In the genomic region with DNA sequence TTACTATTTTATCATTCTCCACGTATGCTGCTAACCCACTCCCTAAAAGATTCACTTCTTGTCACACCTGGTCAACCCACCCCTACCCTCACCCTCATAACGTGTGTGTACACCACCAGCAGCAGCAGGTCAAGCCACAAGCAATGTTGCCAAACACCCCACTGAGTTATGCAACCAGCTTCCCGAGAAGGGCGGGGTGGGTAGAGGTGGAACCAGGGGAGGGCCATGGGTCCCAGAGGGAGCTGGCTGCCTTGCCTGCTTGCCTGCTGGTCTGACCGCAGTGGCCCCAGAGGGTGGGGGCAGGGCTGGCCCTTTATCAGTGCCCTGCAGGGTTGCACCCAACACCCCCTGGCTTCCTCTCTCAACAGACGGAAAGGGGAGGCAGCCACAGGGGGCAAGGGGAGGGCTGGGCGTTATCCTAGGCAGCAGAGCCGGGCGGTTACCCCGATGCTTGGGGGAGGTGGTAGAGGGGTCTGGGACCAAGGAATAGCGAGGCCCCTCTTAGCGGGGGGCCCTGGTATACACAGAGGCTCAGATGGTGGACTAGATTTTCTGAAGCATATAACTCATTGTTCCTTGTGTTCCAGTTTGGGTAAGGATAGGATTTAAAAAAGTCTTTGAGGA, we compare ENCODE assay signal across 9 cellular contexts. TPM values are rescaled to one million over a fixed set of nuclear protein-coding genes. Genes with fewer than 3 reads are reported as not detected.
DNase-seq lines count a peak whose midpoint lies in the region; ATAC-seq and TF ChIP-seq lines count a peak whose summit lies in the region.
"Had no signal": no experiment of that assay in that cellular context is flagged by ENCODE, and none has a peak within 500 bp of the region (broad histone marks: within the 10 kb centered on the region; RNA-seq: fewer than 3 reads in every experiment).

No MANE protein-coding gene starts in this region.

- peaks cover 41% of the 10 kb centered on the region for H3K4me1 ChIP-seq in neural progenitor cell
- H3K4me1 ChIP-seq in effector memory CD4-positive, alpha-beta T cell (ENCODE audit: control insufficient read depth, insufficient read depth, low read length, poor library complexity, severe bottlenecking) = peaks cover 4% of the 10 kb centered on the region

- peak; percentile 99 for DNase-seq in GF-D8 (lab: John Stamatoyannopoulos, UW)
- peak; percentile 96 for DNase-seq in NOMO-1 treated with DMSO at 0.1 percent for 48 hours (lab: John Stamatoyannopoulos, UW; ENCODE audit: unreplicated experiment)
- peak; percentile 99 for DNase-seq in erythroblast (lab: John Stamatoyannopoulos, UW)
- no peak for DNase-seq in neural progenitor cell (ENCODE audit: low spot score)
- no peak for DNase-seq in effector memory CD4-positive, alpha-beta T cell
- no peak for DNase-seq in NCI-H1417 treated with DMSO at 0.1 percent for 48 hours (lab: John Stamatoyannopoulos, UW)

- no peaks in the 10 kb centered on the region for H3K9me3 Mint-ChIP-seq in neural progenitor cell

- no peaks in the 10 kb centered on the region for H3K27me3 ChIP-seq in neural progenitor cell
- H3K27me3 ChIP-seq in effector memory CD4-positive, alpha-beta T cell (replicated peaks; ENCODE audit: control insufficient read depth, insufficient read depth, low read length, poor library complexity, severe bottlenecking) = peaks cover 17% of the 10 kb centered on the region

- H3K27me3 Mint-ChIP-seq in neural progenitor cell (ENCODE audit: insufficient read depth, low read depth) = peaks cover 8% of the 10 kb centered on the region

- H3K36me3 Mint-ChIP-seq in neural progenitor cell = no peaks in the 10 kb centered on the region
- H3K36me3 Mint-ChIP-seq: activated naive CD8-positive, alpha-beta T cell had no signal

- no peaks in the 10 kb centered on the region for H4K20me1 ChIP-seq in neural progenitor cell (ENCODE audit: low read depth)

- no peaks in the 10 kb centered on the region for H3K36me3 ChIP-seq in neural progenitor cell
- no peaks in the 10 kb centered on the region for H3K36me3 ChIP-seq in effector memory CD4-positive, alpha-beta T cell (ENCODE audit: control insufficient read depth, insufficient read depth, low read length)

- no peaks in the 10 kb centered on the region for H3K9me3 ChIP-seq in neural progenitor cell (ENCODE audit: low read depth)
- H3K9me3 ChIP-seq in effector memory CD4-positive, alpha-beta T cell (ENCODE audit: control insufficient read depth, low read length) = no peaks in the 10 kb centered on the region

- no peak overlapping the region for H3K4me3 Mint-ChIP-seq in neural progenitor cell
- H3K4me3 Mint-ChIP-seq: activated naive CD8-positive, alpha-beta T cell had no signal

- H3K27ac ChIP-seq in neural progenitor cell = no peak overlapping the region
- no peak overlapping the region for H3K27ac ChIP-seq in effector memory CD4-positive, alpha-beta T cell (ENCODE audit: insufficient read depth, low read length, poor library complexity, severe bottlenecking)

- no peak overlapping the region for H3K4me3 ChIP-seq in neural progenitor cell
- H3K4me3 ChIP-seq in effector memory CD4-positive, alpha-beta T cell (ENCODE audit: insufficient read depth, low read depth, low read length, poor library complexity, severe bottlenecking) = no peak overlapping the region

- no peak overlapping the region for H3K9ac ChIP-seq in neural progenitor cell

- peaks cover 5% of the 10 kb centered on the region for H3K79me2 ChIP-seq in neural progenitor cell (ENCODE audit: low read depth)

- H2AFZ ChIP-seq in neural progenitor cell (replicated peaks) = peak overlapping the region; percentile 76

- peak overlapping the region; percentile 8 for H3K27ac Mint-ChIP-seq in neural progenitor cell
- H3K27ac Mint-ChIP-seq: activated naive CD8-positive, alpha-beta T cell had no signal

- peak overlapping the region; percentile 57 for H3K4me2 ChIP-seq in neural progenitor cell

- H3F3A ChIP-seq in neural progenitor cell (ENCODE audit: low read depth) = peaks cover 28% of the 10 kb centered on the region

- peak; percentile 92 for TF ChIP-seq POLR2A in erythroblast (IDR thresholded peaks at IDR 0.05; ENCODE audit: low read length)

- H3K4me1 Mint-ChIP-seq in neural progenitor cell = peaks cover 31% of the 10 kb centered on the region

- no peak for TF ChIP-seq CTCF in neural progenitor cell (IDR thresholded peaks at IDR 0.05)

- ATAC-seq in HG02623 (IDR thresholded peaks at IDR 0.05; ENCODE audit: unreplicated experiment) (no peak), GM21367 (IDR thresholded peaks at IDR 0.05; ENCODE audit: unreplicated experiment) (no peak)

RNA-seq across cellular contexts. Expression of a gene that starts 3.5 kb away (rescaled TPM):
- 2.8 and 4.3 TPM in 2 replicates for total RNA-seq in neural progenitor cell (ENCODE audit: low replicate concordance)

RNA-seq across cellular contexts. Expression of a gene that starts 20.6 kb away (rescaled TPM):
- 197 and 219 TPM in 2 replicates for total RNA-seq in neural progenitor cell (ENCODE audit: low replicate concordance)

RNA-seq across cellular contexts. Expression of a gene that starts 23.8 kb away (rescaled TPM):
- 1,779 and 2,341 TPM in 2 replicates for total RNA-seq in neural progenitor cell (ENCODE audit: low replicate concordance)

RNA-seq across cellular contexts. Expression of a gene that starts 24.4 kb away (rescaled TPM):
- total RNA-seq in neural progenitor cell (ENCODE audit: low replicate concordance) = 232 and 288 TPM in 2 replicates

RNA-seq across cellular contexts. Expression of a gene that starts 60.0 kb away (rescaled TPM):
- total RNA-seq in neural progenitor cell (ENCODE audit: low replicate concordance) = not detected in 2 replicates

Comparison
In these comparisons a context has a peak if more than half of its experiments do, and no peak if none do; other contexts are left out.
1. DNase-seq: peak in GF-D8 (single experiment), NOMO-1 treated with DMSO at 0.1 percent for 48 hours (single experiment) and erythroblast (2 of 2); none in neural progenitor cell (single experiment), effector memory CD4-positive, alpha-beta T cell (0 of 3) and NCI-H1417 treated with DMSO at 0.1 percent for 48 hours (single experiment).